ENCODE assay signal across 14 cellular contexts in genomic region chr6:141753180-141753579, GRCh38.
DNase-seq lines count a peak whose midpoint lies in the region; ATAC-seq and TF ChIP-seq lines count a peak whose summit lies in the region.
"Had no signal": no experiment of that assay in that cellular context is flagged by ENCODE, and none has a peak within 500 bp of the region (broad histone marks: within the 10 kb centered on the region; RNA-seq: fewer than 3 reads in every experiment).

No MANE protein-coding gene starts in this region.

- H3K4me3 Mint-ChIP-seq in stimulated activated naive CD8-positive, alpha-beta T cell treated with anti-CD3 and anti-CD28 coated beads, Interleukin-15, amount 100 ng/mL, for 72 hours: no peak overlapping the region
- H3K4me3 Mint-ChIP-seq: B cell; CD4-positive, CD25-positive, alpha-beta regulatory T cell; H9 had no signal

- H4K20me1 ChIP-seq in MM.1S (ENCODE audit: insufficient read depth, low read length): no peaks in the 10 kb centered on the region
- H4K20me1 ChIP-seq: BLaER1 treated with 17β-estradiol and CSF1 and Interleukin-3, amounts not matched to agents 10 nM and 100 nM had no signal

- no peak overlapping the region for H2AFZ ChIP-seq in MM.1S (ENCODE audit: low read length)

- H3K9me3 ChIP-seq in MM.1S (replicated peaks; ENCODE audit: insufficient read depth, low read length) (no peaks in the 10 kb centered on the region), thyroid gland (no peaks in the 10 kb centered on the region)
- H3K9me3 ChIP-seq: BLaER1 treated with 17β-estradiol and CSF1 and Interleukin-3, amounts not matched to agents 10 nM and 100 nM had no signal

- H3K27me3 ChIP-seq in MM.1S (replicated peaks; ENCODE audit: insufficient read depth, low read length): no peaks in the 10 kb centered on the region
- no peaks in the 10 kb centered on the region for H3K27me3 ChIP-seq in thyroid gland
- H3K27me3 ChIP-seq: BLaER1 treated with 17β-estradiol and CSF1 and Interleukin-3, amounts not matched to agents 10 nM and 100 nM had no signal

- no peaks in the 10 kb centered on the region for H3K9me2 ChIP-seq in MM.1S (replicated peaks; ENCODE audit: insufficient read depth, low read length)

- DNase-seq in stimulated activated naive CD8-positive, alpha-beta T cell treated with anti-CD3 and anti-CD28 coated beads, Interleukin-15, amount 100 ng/mL, for 72 hours: no peak
- no peak for DNase-seq in stimulated activated naive CD8-positive, alpha-beta T cell treated with anti-CD3 and anti-CD28 coated beads, Interleukin-15, Interleukin-2, amounts not matched to agents 100 U/mL and 50 U/mL, for 24 hours
- no peak for DNase-seq in MM.1S
- DNase-seq in amniotic epithelial cell (ENCODE audit: low read depth): peak; percentile 34
- no peak for DNase-seq in thyroid gland
- no peak for DNase-seq in posterior vena cava (ENCODE audit: low spot score)
- DNase-seq: CD4-positive, CD25-positive, alpha-beta regulatory T cell; CD8-positive, alpha-beta memory T cell; COR-L47; GOT3; H9 had no signal

- ATAC-seq in stimulated activated naive CD8-positive, alpha-beta T cell treated with anti-CD3 and anti-CD28 coated beads, Interleukin-15, amount 100 ng/mL, for 72 hours: no peak
- no peak for ATAC-seq in stimulated activated naive CD8-positive, alpha-beta T cell treated with anti-CD3 and anti-CD28 coated beads, Interleukin-15, Interleukin-2, amounts not matched to agents 100 U/mL and 50 U/mL, for 24 hours
- ATAC-seq in GM18517 (IDR thresholded peaks at IDR 0.05; ENCODE audit: unreplicated experiment): no peak

- H3K27ac ChIP-seq in MM.1S (ENCODE audit: low read length): peak overlapping the region; percentile 28; the same call in 1 of the 2 replicates
- H3K27ac ChIP-seq in thyroid gland: no peak overlapping the region
- H3K27ac ChIP-seq: BLaER1 treated with 17β-estradiol and CSF1 and Interleukin-3, amounts not matched to agents 10 nM and 100 nM had no signal

- H3K79me2 ChIP-seq in MM.1S (ENCODE audit: low read length): no peaks in the 10 kb centered on the region

- TF ChIP-seq CTCF in MM.1S (IDR thresholded peaks at IDR 0.05; ENCODE audit: low read length) (no peak), thyroid gland (IDR thresholded peaks at IDR 0.05) (no peak)

- peaks cover 16% of the 10 kb centered on the region for H3K4me1 Mint-ChIP-seq in stimulated activated naive CD8-positive, alpha-beta T cell treated with anti-CD3 and anti-CD28 coated beads, Interleukin-15, amount 100 ng/mL, for 72 hours
- H3K4me1 Mint-ChIP-seq: B cell, H9 had no signal

- H3K4me2 ChIP-seq in MM.1S (ENCODE audit: low read depth, low read length): peak overlapping the region; percentile 31; the same call in 1 of the 2 replicates
- H3K4me2 ChIP-seq: BLaER1 treated with 17β-estradiol and CSF1 and Interleukin-3, amounts not matched to agents 10 nM and 100 nM had no signal

- TF ChIP-seq POLR2A in thyroid gland (IDR thresholded peaks at IDR 0.05): no peak

- no peaks in the 10 kb centered on the region for H3F3A ChIP-seq in MM.1S (ENCODE audit: insufficient read depth, low read length)

- intact Hi-C loops in thyroid gland (cut with DNase I) (no loop called here), posterior vena cava (cut with DNase I) (no loop called here)

- no peak overlapping the region for H3K9ac ChIP-seq in MM.1S (ENCODE audit: low read length)
- H3K9ac ChIP-seq: BLaER1 treated with 17β-estradiol and CSF1 and Interleukin-3, amounts not matched to agents 10 nM and 100 nM had no signal

- 80 to 91% methylated on average over 3 of the region's 3 CpGs for WGBS in thyroid gland, 2 donors

- peaks cover 0 to 8% of the 10 kb centered on the region in 2 donors for H3K9me3 Mint-ChIP-seq in stimulated activated naive CD8-positive, alpha-beta T cell treated with anti-CD3 and anti-CD28 coated beads, Interleukin-15, amount 100 ng/mL, for 72 hours
- H3K9me3 Mint-ChIP-seq: H9 had no signal

- H3K4me1 ChIP-seq in MM.1S (ENCODE audit: low read length) (peaks cover 13% of the 10 kb centered on the region), thyroid gland (no peaks in the 10 kb centered on the region)
- H3K4me1 ChIP-seq: BLaER1 treated with 17β-estradiol and CSF1 and Interleukin-3, amounts not matched to agents 10 nM and 100 nM had no signal

- no peak overlapping the region for H3K4me3 ChIP-seq in MM.1S (ENCODE audit: low read length)
- H3K4me3 ChIP-seq in thyroid gland (replicated peaks in 1 of 3): no peak overlapping the region
- H3K4me3 ChIP-seq: BLaER1 treated with 17β-estradiol and CSF1 and Interleukin-3, amounts not matched to agents 10 nM and 100 nM had no signal

- peak overlapping the region; percentile 55 to 79 for H3K27ac Mint-ChIP-seq in stimulated activated naive CD8-positive, alpha-beta T cell treated with anti-CD3 and anti-CD28 coated beads, Interleukin-15, amount 100 ng/mL, for 72 hours
- H3K27ac Mint-ChIP-seq: B cell; CD4-positive, CD25-positive, alpha-beta regulatory T cell; H9 had no signal

- no peaks in the 10 kb centered on the region for H3K36me3 ChIP-seq in MM.1S (replicated peaks; ENCODE audit: insufficient read depth, low read length)
- H3K36me3 ChIP-seq in thyroid gland: no peaks in the 10 kb centered on the region
- H3K36me3 ChIP-seq: BLaER1 treated with 17β-estradiol and CSF1 and Interleukin-3, amounts not matched to agents 10 nM and 100 nM had no signal

- no peaks in the 10 kb centered on the region for H3K27me3 Mint-ChIP-seq in stimulated activated naive CD8-positive, alpha-beta T cell treated with anti-CD3 and anti-CD28 coated beads, Interleukin-15, amount 100 ng/mL, for 72 hours
- H3K27me3 Mint-ChIP-seq: B cell; CD4-positive, CD25-positive, alpha-beta regulatory T cell; CD8-positive, alpha-beta memory T cell had no signal
